In the genomic region with DNA sequence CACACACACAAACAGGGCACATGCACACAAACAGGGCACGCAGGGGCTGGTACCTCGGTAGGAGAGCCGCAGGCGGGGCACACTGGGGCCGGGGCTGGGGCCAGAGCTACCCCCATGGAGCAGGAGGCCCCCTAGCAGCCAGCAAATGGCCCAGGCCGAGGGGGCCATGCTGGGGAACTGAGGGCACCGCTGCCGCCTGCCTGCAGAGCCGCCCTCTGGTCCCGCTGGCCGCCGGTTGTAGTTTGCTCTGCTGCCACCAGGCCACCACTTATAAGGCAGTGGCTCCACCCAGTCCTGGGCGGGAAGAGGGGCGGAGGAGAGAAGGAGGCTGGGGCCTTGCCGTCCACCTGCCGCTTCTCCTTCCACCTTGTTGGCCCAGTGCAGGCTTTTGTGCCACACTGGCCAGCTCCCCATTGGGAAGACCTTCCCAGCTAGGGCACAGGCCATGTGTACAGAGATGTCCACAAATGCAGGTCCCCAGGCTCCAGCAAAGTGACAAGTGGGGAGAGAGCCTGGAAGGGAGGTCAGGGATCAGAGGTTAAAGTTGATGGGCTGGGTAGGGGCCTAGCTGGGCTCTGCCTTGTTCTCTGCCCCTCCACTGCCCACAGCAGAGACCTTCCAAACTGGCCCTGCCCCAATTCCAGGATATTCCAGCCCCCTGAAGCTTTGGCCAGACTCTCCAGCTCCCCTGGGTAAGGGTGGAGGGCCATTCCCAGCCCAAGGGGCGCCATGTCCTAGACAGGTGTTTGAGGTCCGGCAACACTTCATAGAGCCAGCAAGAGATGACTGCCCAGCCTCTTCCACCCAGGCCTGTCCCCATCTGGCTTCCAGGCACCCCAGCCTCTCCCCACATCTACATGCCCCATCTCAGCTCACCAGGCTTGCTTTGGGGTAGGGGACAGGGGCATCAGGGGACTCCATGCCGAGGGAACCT, we compare ENCODE assay signal across 1 cellular context.
TF ChIP-seq lines count a peak whose summit lies in the region.

A gene (minus strand): TSS at position 244 of the 934 bp plus-strand sequence. CDS start 76 bp downstream, at position 168.

TF ChIP-seq in SK-N-SH treated with all-trans-retinoic acid at 6 μM for 48 hours, 23 proteins besides CTCF, POLR2A, EP300 and RAD21 (continued from another document):
- TF ChIP-seq GLIS3 (CRISPR knock-in tag; IDR thresholded peaks at IDR 0.05): no peak
- no peak for TF ChIP-seq ZNF565 (CRISPR knock-in tag; conservative IDR thresholded peaks at IDR 0.05; ENCODE audit: low read depth)
- TF ChIP-seq, protein P1, sequence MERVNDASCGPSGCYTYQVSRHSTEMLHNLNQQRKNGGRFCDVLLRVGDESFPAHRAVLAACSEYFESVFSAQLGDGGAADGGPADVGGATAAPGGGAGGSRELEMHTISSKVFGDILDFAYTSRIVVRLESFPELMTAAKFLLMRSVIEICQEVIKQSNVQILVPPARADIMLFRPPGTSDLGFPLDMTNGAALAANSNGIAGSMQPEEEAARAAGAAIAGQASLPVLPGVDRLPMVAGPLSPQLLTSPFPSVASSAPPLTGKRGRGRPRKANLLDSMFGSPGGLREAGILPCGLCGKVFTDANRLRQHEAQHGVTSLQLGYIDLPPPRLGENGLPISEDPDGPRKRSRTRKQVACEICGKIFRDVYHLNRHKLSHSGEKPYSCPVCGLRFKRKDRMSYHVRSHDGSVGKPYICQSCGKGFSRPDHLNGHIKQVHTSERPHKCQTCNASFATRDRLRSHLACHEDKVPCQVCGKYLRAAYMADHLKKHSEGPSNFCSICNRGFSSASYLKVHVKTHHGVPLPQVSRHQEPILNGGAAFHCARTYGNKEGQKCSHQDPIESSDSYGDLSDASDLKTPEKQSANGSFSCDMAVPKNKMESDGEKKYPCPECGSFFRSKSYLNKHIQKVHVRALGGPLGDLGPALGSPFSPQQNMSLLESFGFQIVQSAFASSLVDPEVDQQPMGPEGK (CRISPR knock-in tag; IDR thresholded peaks at IDR 0.05; ENCODE audit: borderline replicate concordance): no peak
- no peak for TF ChIP-seq PPARA (CRISPR knock-in tag; IDR thresholded peaks at IDR 0.05; ENCODE audit: borderline replicate concordance)
- TF ChIP-seq, protein P2, sequence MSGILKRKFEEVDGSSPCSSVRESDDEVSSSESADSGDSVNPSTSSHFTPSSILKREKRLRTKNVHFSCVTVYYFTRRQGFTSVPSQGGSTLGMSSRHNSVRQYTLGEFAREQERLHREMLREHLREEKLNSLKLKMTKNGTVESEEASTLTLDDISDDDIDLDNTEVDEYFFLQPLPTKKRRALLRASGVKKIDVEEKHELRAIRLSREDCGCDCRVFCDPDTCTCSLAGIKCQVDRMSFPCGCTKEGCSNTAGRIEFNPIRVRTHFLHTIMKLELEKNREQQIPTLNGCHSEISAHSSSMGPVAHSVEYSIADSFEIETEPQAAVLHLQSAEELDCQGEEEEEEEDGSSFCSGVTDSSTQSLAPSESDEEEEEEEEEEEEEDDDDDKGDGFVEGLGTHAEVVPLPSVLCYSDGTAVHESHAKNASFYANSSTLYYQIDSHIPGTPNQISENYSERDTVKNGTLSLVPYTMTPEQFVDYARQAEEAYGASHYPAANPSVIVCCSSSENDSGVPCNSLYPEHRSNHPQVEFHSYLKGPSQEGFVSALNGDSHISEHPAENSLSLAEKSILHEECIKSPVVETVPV (CRISPR knock-in tag; IDR thresholded peaks at IDR 0.05): no peak
- no peak for TF ChIP-seq ZFP30 (CRISPR knock-in tag; IDR thresholded peaks at IDR 0.05)
- TF ChIP-seq ISL1 (CRISPR knock-in tag; IDR thresholded peaks at IDR 0.05): no peak
- TF ChIP-seq, protein P3, sequence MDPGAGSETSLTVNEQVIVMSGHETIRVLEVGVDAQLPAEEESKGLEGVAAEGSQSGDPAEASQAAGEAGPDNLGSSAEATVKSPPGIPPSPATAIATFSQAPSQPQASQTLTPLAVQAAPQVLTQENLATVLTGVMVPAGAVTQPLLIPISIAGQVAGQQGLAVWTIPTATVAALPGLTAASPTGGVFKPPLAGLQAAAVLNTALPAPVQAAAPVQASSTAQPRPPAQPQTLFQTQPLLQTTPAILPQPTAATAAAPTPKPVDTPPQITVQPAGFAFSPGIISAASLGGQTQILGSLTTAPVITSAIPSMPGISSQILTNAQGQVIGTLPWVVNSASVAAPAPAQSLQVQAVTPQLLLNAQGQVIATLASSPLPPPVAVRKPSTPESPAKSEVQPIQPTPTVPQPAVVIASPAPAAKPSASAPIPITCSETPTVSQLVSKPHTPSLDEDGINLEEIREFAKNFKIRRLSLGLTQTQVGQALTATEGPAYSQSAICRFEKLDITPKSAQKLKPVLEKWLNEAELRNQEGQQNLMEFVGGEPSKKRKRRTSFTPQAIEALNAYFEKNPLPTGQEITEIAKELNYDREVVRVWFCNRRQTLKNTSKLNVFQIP (CRISPR knock-in tag; IDR thresholded peaks at IDR 0.05; ENCODE audit: borderline replicate concordance, low read depth): no peak
- no peak for TF ChIP-seq ZNF8 (CRISPR knock-in tag; IDR thresholded peaks at IDR 0.05)
